ENCODE assay signal across 9 cellular contexts in genomic region chr10:103921750-103922195, GRCh38. TPM values are rescaled to one million over a fixed set of nuclear protein-coding genes. Genes with fewer than 3 reads are reported as not detected.
DNase-seq lines count a peak whose midpoint lies in the region; ATAC-seq and TF ChIP-seq lines count a peak whose summit lies in the region.
"Had no signal": no experiment of that assay in that cellular context is flagged by ENCODE, and none has a peak within 500 bp of the region (broad histone marks: within the 10 kb centered on the region; RNA-seq: fewer than 3 reads in every experiment).

No MANE protein-coding gene starts in this region.

- ATAC-seq in activated naive CD4-positive, alpha-beta T cell treated with anti-CD3 and anti-CD28 coated beads, Interleukin-2, amount 50 U/mL, for 72 hours: no peak
- no peak for ATAC-seq in GM21367 (IDR thresholded peaks at IDR 0.05; ENCODE audit: unreplicated experiment)

- no peak overlapping the region for H3K27ac Mint-ChIP-seq in activated naive CD4-positive, alpha-beta T cell treated with anti-CD3 and anti-CD28 coated beads, Interleukin-2, amount 50 U/mL, for 72 hours
- H3K27ac Mint-ChIP-seq in type B pancreatic cell: no peak overlapping the region

- H3K4me3 Mint-ChIP-seq in type B pancreatic cell: no peak overlapping the region

- H3K4me1 Mint-ChIP-seq in type B pancreatic cell (ENCODE audit: unreplicated experiment): peaks cover 17% of the 10 kb centered on the region

- H3K27ac ChIP-seq in substantia nigra (ENCODE audit: low read depth, low read length, poor library complexity, severe bottlenecking): peak overlapping the region; percentile 30

- no peak for TF ChIP-seq POLR2A in erythroblast (IDR thresholded peaks at IDR 0.05; ENCODE audit: low read length)

- no peak for TF ChIP-seq CTCF in type B pancreatic cell (conservative IDR thresholded peaks at IDR 0.05)

- H3K36me3 Mint-ChIP-seq in activated naive CD4-positive, alpha-beta T cell treated with anti-CD3 and anti-CD28 coated beads, Interleukin-2, amount 50 U/mL, for 72 hours: peaks cover 0 to 7% of the 10 kb centered on the region in 2 donors
- no peaks in the 10 kb centered on the region for H3K36me3 Mint-ChIP-seq in type B pancreatic cell

- no peaks in the 10 kb centered on the region for H3K27me3 Mint-ChIP-seq in type B pancreatic cell

- no peaks in the 10 kb centered on the region for H3K9me3 Mint-ChIP-seq in activated naive CD4-positive, alpha-beta T cell treated with anti-CD3 and anti-CD28 coated beads, Interleukin-2, amount 50 U/mL, for 72 hours
- no peaks in the 10 kb centered on the region for H3K9me3 Mint-ChIP-seq in type B pancreatic cell

- peak; percentile 8 for DNase-seq in activated naive CD4-positive, alpha-beta T cell treated with Interleukin-2 at 50 U/mL for 16 hours
- DNase-seq in activated naive CD4-positive, alpha-beta T cell treated with anti-CD3 and anti-CD28 coated beads, Interleukin-2, amount 50 U/mL, for 72 hours (ENCODE audit: low spot score in 2 of 2): no peak
- DNase-seq in SHP77 (lab: John Stamatoyannopoulos, UW) (peak; percentile 18 to 66), erythroblast (lab: John Stamatoyannopoulos, UW) (peak; percentile 44 to 69), substantia nigra (lab: John Stamatoyannopoulos, UW) (peak in 34 of 49 donors; percentile 3 to 64 (median 33)), type B pancreatic cell (ENCODE audit: extremely low spot score, unreplicated experiment) (no peak)
- DNase-seq in effector CD8-positive, alpha-beta T cell (lab: John Stamatoyannopoulos, UW): no peak
- DNase-seq: retina had no signal

RNA-seq across cellular contexts. Expression of gene STN1, which starts 3.8 kb away (rescaled TPM):
- 10 to 100 TPM; 38.6 to 54.5 TPM for total RNA-seq in activated naive CD4-positive, alpha-beta T cell treated with anti-CD3 and anti-CD28 coated beads, Interleukin-2, amount 50 U/mL, for 72 hours
- 33.0 and 75.1 TPM in 2 replicates for total RNA-seq in type B pancreatic cell (ENCODE audit: low replicate concordance)

RNA-seq across cellular contexts. Expression of gene SLK, which starts 45.2 kb away (rescaled TPM):
- total RNA-seq in activated naive CD4-positive, alpha-beta T cell treated with anti-CD3 and anti-CD28 coated beads, Interleukin-2, amount 50 U/mL, for 72 hours: 10 to 100 TPM; 21.7 to 24.1 TPM
- total RNA-seq in type B pancreatic cell (ENCODE audit: low replicate concordance): 61.6 and 134 TPM in 2 replicates

Comparison
In these comparisons a context has a peak if more than half of its experiments do, and no peak if none do; other contexts are left out.
1. DNase-seq: peak in activated naive CD4-positive, alpha-beta T cell treated with Interleukin-2 at 50 U/mL for 16 hours (single experiment), SHP77 (2 of 2), erythroblast (2 of 2) and substantia nigra (34 of 49); none in activated naive CD4-positive, alpha-beta T cell treated with anti-CD3 and anti-CD28 coated beads, Interleukin-2, amount 50 U/mL, for 72 hours (0 of 2), type B pancreatic cell (single experiment) and effector CD8-positive, alpha-beta T cell (single experiment).